ENCODE assay signal across 28 cellular contexts in genomic region chr4:104625706-104626105, GRCh38.
DNase-seq lines count a peak whose midpoint lies in the region; ATAC-seq, FAIRE-seq and TF ChIP-seq lines count a peak whose summit lies in the region.
"Had no signal": no experiment of that assay in that cellular context is flagged by ENCODE, and none has a peak within 500 bp of the region (broad histone marks: within the 10 kb centered on the region; RNA-seq: fewer than 3 reads in every experiment).

No MANE protein-coding gene starts in this region.

- H3K9ac ChIP-seq in GM12878 (ENCODE audit: control insufficient read depth, insufficient read depth, low read length) (no peak overlapping the region), endodermal cell (ENCODE audit: extremely low read depth, low read length, poor library complexity, severe bottlenecking) (no peak overlapping the region)
- H3K9ac ChIP-seq: BLaER1 had no signal

- TF ChIP-seq POLR2A in GM12878 (IDR thresholded peaks at IDR 0.05; ENCODE audit: low read depth, low read length) (no peak), prostate gland (IDR thresholded peaks at IDR 0.05) (no peak)

- no peaks in the 10 kb centered on the region for H3K79me2 ChIP-seq in GM12878 (ENCODE audit: control insufficient read depth, insufficient read depth, low read length)

- POLR2A ChIA-PET in GM12878 (lab: Charles Lee): no interaction called here

- no peak for FAIRE-seq in GM12878 (lab: Jason Lieb, UNC)
- FAIRE-seq: A204.1, GM12891, GM19239 had no signal

- no peak overlapping the region for H3K27ac Mint-ChIP-seq in endodermal cell
- H3K27ac Mint-ChIP-seq in activated T-cell treated with anti-CD3 and anti-CD28 coated beads, Interleukin-2, amount 50 U/mL, for 24 hours: no peak overlapping the region
- H3K27ac Mint-ChIP-seq in progenitor cell of endocrine pancreas: no peak overlapping the region
- H3K27ac Mint-ChIP-seq: CD14-positive monocyte; CD4-positive, alpha-beta memory T cell; CD8-positive, alpha-beta memory T cell had no signal

- H3K9me3 Mint-ChIP-seq in endodermal cell (peaks cover 2% of the 10 kb centered on the region), progenitor cell of endocrine pancreas (ENCODE audit: low read depth) (peaks cover under 1% of the 10 kb centered on the region)
- H3K9me3 Mint-ChIP-seq in activated T-cell treated with anti-CD3 and anti-CD28 coated beads, Interleukin-2, amount 50 U/mL, for 24 hours: no peaks in the 10 kb centered on the region

- H3K4me1 ChIP-seq in GM12878 (ENCODE audit: control insufficient read depth, insufficient read depth, low read length) (no peaks in the 10 kb centered on the region), endodermal cell (ENCODE audit: control insufficient read depth, insufficient read depth, low read length) (no peaks in the 10 kb centered on the region), foreskin keratinocyte (peaks cover 4% of the 10 kb centered on the region), prostate gland (replicated peaks) (no peaks in the 10 kb centered on the region)
- H3K4me1 ChIP-seq: BE2C, BLaER1 had no signal

- TF ChIP-seq RAD21 in GM12878 (IDR thresholded peaks at IDR 0.05; ENCODE audit: insufficient read depth, low read depth, low read length): no peak

- 0% methylated on average over 1 of the region's 1 CpG for WGBS in GM12878 (ENCODE audit: insufficient coverage, insufficient replicate concordance, low lambda C conversion rate, missing lambda C conversion rate)
- WGBS in endodermal cell (ENCODE audit: insufficient coverage in 1 of 2, insufficient read length in 1 of 2), 2 experiments: 88 to 100% methylated on average over 1 of the region's 1 CpG
- 95% methylated on average over 1 of the region's 1 CpG for WGBS in prostate gland

- TF ChIP-seq CTCF in GM12878 (IDR thresholded peaks at IDR 0.05 in 2 of 3, conservative IDR thresholded peaks at IDR 0.05 in 1 of 3; ENCODE audit: control insufficient read depth in 2 of 3, extremely low read depth in 1 of 3, insufficient read depth in 1 of 3, low read depth in 3 of 3, low read length in 3 of 3): no peak
- TF ChIP-seq CTCF in endodermal cell (conservative IDR thresholded peaks at IDR 0.05): no peak
- no peak for TF ChIP-seq CTCF in foreskin keratinocyte (conservative IDR thresholded peaks at IDR 0.05)
- no peak for TF ChIP-seq CTCF in prostate gland (IDR thresholded peaks at IDR 0.05)
- no peak for TF ChIP-seq CTCF in progenitor cell of endocrine pancreas (IDR thresholded peaks at IDR 0.05; ENCODE audit: unreplicated experiment)

- in situ Hi-C loops in GM12878 (cut with MboI): no loop called here

- H3K4me3 Mint-ChIP-seq in endodermal cell (no peak overlapping the region), progenitor cell of endocrine pancreas (ENCODE audit: low read depth) (no peak overlapping the region)
- H3K4me3 Mint-ChIP-seq in activated T-cell treated with anti-CD3 and anti-CD28 coated beads, Interleukin-2, amount 50 U/mL, for 24 hours: no peak overlapping the region
- H3K4me3 Mint-ChIP-seq: CD14-positive monocyte; CD4-positive, alpha-beta memory T cell; CD4-positive, CD25-positive, alpha-beta regulatory T cell; CD8-positive, alpha-beta memory T cell had no signal

- RAD21 ChIA-PET in GM12878 (lab: Charles Lee; ENCODE audit: unreplicated experiment): no interaction called here

- H3K4me3 ChIP-seq in GM12878: no peak overlapping the region
- peak overlapping the region; percentile 30 for H3K4me3 ChIP-seq in endodermal cell (ENCODE audit: low read length)
- H3K4me3 ChIP-seq in prostate gland: no peak overlapping the region
- H3K4me3 ChIP-seq: BLaER1 had no signal

- no TSS peak for BruUV-seq in GM12878 (replicated peaks; lab: Mats Ljungman, UMichigan)

- no peaks in the 10 kb centered on the region for H3K4me1 Mint-ChIP-seq in endodermal cell
- H3K4me1 Mint-ChIP-seq in activated T-cell treated with anti-CD3 and anti-CD28 coated beads, Interleukin-2, amount 50 U/mL, for 24 hours (ENCODE audit: low read depth): no peaks in the 10 kb centered on the region
- H3K4me1 Mint-ChIP-seq in progenitor cell of endocrine pancreas (ENCODE audit: low read depth): peaks cover 17% of the 10 kb centered on the region
- H3K4me1 Mint-ChIP-seq: CD14-positive monocyte; CD4-positive, alpha-beta memory T cell; CD4-positive, CD25-positive, alpha-beta regulatory T cell; CD8-positive, alpha-beta memory T cell had no signal

- no peaks in the 10 kb centered on the region for H4K20me1 ChIP-seq in GM12878 (ENCODE audit: control insufficient read depth, insufficient read depth)
- H4K20me1 ChIP-seq: BLaER1 had no signal

- no peak overlapping the region for H3K4me2 ChIP-seq in GM12878 (ENCODE audit: control insufficient read depth, insufficient read depth)
- H3K4me2 ChIP-seq: BLaER1 had no signal

- DNase-seq in GM12878 (ENCODE audit: low read depth, low spot score): no peak
- no peak for DNase-seq in endodermal cell
- DNase-seq in foreskin keratinocyte: peak in 1 of 2 donors; percentile 18
- DNase-seq in renal cortical epithelial cell (ENCODE audit: low read depth): peak; percentile 33
- DNase-seq in NCI-H2171 (lab: John Stamatoyannopoulos, UW): no peak
- no peak for DNase-seq in prostate gland (ENCODE audit: low spot score)
- DNase-seq in activated T-cell treated with anti-CD3 and anti-CD28 coated beads, Interleukin-2, amount 50 U/mL, for 24 hours: no peak
- no peak for DNase-seq in progenitor cell of endocrine pancreas (ENCODE audit: low spot score, unreplicated experiment)
- DNase-seq: 8988T; ACHN; BE2C; C1 segment of cervical spinal cord; CD4-positive, alpha-beta memory T cell; CD4-positive, CD25-positive, alpha-beta regulatory T cell; CD8-positive, alpha-beta memory T cell; COR-L47; DMS 273 treated with DMSO at 0.1 percent for 48 hours; DMS153; DMS53; DMS79; DND-41; EL; GDM1 had no signal

- no peak for TF ChIP-seq EP300 in GM12878 (IDR thresholded peaks at IDR 0.05; ENCODE audit: borderline replicate concordance in 1 of 2, control insufficient read depth in 1 of 2, low read depth in 2 of 2, low read length in 2 of 2)

- CTCF ChIA-PET in GM12878 (lab: Yijun Ruan, JAX): no interaction called here

- H3K27me3 ChIP-seq in GM12878 (replicated peaks in 1 of 2; ENCODE audit: control insufficient read depth in 2 of 2, insufficient read depth in 2 of 2, low read length in 1 of 2): no peaks in the 10 kb centered on the region
- no peaks in the 10 kb centered on the region for H3K27me3 ChIP-seq in endodermal cell (ENCODE audit: control insufficient read depth, insufficient read depth, low read length, poor library complexity, severe bottlenecking)
- no peaks in the 10 kb centered on the region for H3K27me3 ChIP-seq in foreskin keratinocyte
- no peaks in the 10 kb centered on the region for H3K27me3 ChIP-seq in prostate gland (replicated peaks; ENCODE audit: insufficient read depth)
- H3K27me3 ChIP-seq: BE2C, BLaER1 had no signal

- no peak overlapping the region for H3K27ac ChIP-seq in GM12878 (ENCODE audit: control insufficient read depth, insufficient read depth)
- H3K27ac ChIP-seq in endodermal cell (ENCODE audit: low read depth, low read length): no peak overlapping the region
- H3K27ac ChIP-seq in foreskin keratinocyte: no peak overlapping the region
- no peak overlapping the region for H3K27ac ChIP-seq in prostate gland
- H3K27ac ChIP-seq: BLaER1 had no signal

- H3K27me3 Mint-ChIP-seq in endodermal cell (ENCODE audit: insufficient read depth) (no peaks in the 10 kb centered on the region), progenitor cell of endocrine pancreas (no peaks in the 10 kb centered on the region)
- H3K27me3 Mint-ChIP-seq in activated T-cell treated with anti-CD3 and anti-CD28 coated beads, Interleukin-2, amount 50 U/mL, for 24 hours: no peaks in the 10 kb centered on the region
- H3K27me3 Mint-ChIP-seq: CD4-positive, alpha-beta memory T cell; CD4-positive, CD25-positive, alpha-beta regulatory T cell; CD8-positive, alpha-beta memory T cell had no signal

- ATAC-seq in GM12878 (no peak), foreskin keratinocyte (peak; percentile 68)

- H3K9me3 ChIP-seq in GM12878 (replicated peaks; ENCODE audit: control insufficient read depth, insufficient read depth, low read length): peaks cover 2% of the 10 kb centered on the region; the same call in 1 of the 3 replicates
- H3K9me3 ChIP-seq in endodermal cell (ENCODE audit: control insufficient read depth, low read length): peaks cover 18% of the 10 kb centered on the region
- H3K9me3 ChIP-seq in prostate gland: no peaks in the 10 kb centered on the region
- H3K9me3 ChIP-seq: BE2C, BLaER1 had no signal

- intact Hi-C loops in GM12878 (cut with micrococcal nuclease; ENCODE audit: unreplicated experiment) (no loop called here), prostate gland (cut with DNase I) (no loop called here)

- SMC1A ChIA-PET in GM12878 (lab: Charles Lee; ENCODE audit: uncharacterized antibody, unreplicated experiment): interaction anchor here (1.0 kb wide), 2 partner anchors 16 to 31 kb away, joined by 3 read pairs; no protein-coding TSS in a partner anchor

- H3K36me3 Mint-ChIP-seq in endodermal cell (ENCODE audit: low read depth) (no peaks in the 10 kb centered on the region), progenitor cell of endocrine pancreas (ENCODE audit: insufficient read depth) (no peaks in the 10 kb centered on the region)
- H3K36me3 Mint-ChIP-seq in activated T-cell treated with anti-CD3 and anti-CD28 coated beads, Interleukin-2, amount 50 U/mL, for 24 hours (ENCODE audit: low read depth): no peaks in the 10 kb centered on the region
- H3K36me3 Mint-ChIP-seq: CD14-positive monocyte; CD4-positive, alpha-beta memory T cell; CD4-positive, CD25-positive, alpha-beta regulatory T cell; CD8-positive, alpha-beta memory T cell had no signal

- H3K36me3 ChIP-seq in GM12878 (ENCODE audit: control insufficient read depth in 2 of 2, insufficient read depth in 2 of 2, low read length in 1 of 2) (no peaks in the 10 kb centered on the region), endodermal cell (ENCODE audit: control insufficient read depth, insufficient read depth, low read length) (no peaks in the 10 kb centered on the region), prostate gland (no peaks in the 10 kb centered on the region)
- H3K36me3 ChIP-seq: BE2C, BLaER1 had no signal

- no peak overlapping the region for H2AFZ ChIP-seq in GM12878 (ENCODE audit: control insufficient read depth, low read depth, low read length)

TF ChIP-seq in GM12878, 131 proteins besides CTCF, POLR2A, EP300 and RAD21:
- peak; percentile 39; the same call in 1 of the 2 replicates for TF ChIP-seq JUNB (IDR thresholded peaks at IDR 0.05)
- no peak for TF ChIP-seq CBFB (IDR thresholded peaks at IDR 0.05; ENCODE audit: low read depth)
